In the genomic region with DNA sequence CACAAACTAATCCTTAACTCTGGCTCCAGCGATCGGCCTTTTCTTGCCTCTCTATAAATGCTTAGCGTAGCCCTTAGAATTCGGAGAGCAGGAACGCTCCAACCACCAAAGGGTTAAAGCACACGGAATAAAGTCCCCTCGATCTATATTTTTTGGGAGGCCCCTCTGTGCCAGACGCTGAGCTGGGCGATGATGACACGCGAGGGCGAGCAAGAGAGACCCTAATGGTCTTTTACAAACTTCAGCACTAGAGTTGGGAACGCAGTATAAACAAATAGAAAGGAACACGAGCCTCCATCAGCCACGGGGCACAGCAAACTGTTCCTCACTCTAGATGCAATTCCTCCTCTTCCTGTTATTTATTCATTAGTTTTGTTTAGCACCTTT, we compare ENCODE assay signal across 12 cellular contexts. TPM values are rescaled to one million over a fixed set of nuclear protein-coding genes. Genes with fewer than 3 reads are reported as not detected.
DNase-seq lines count a peak whose midpoint lies in the region; ATAC-seq and TF ChIP-seq lines count a peak whose summit lies in the region.
"Had no signal": no experiment of that assay in that cellular context is flagged by ENCODE, and none has a peak within 500 bp of the region (broad histone marks: within the 10 kb centered on the region; RNA-seq: fewer than 3 reads in every experiment).

No MANE protein-coding gene starts in this region.

- H3K27ac Mint-ChIP-seq in glutamatergic neuron (ENCODE audit: unreplicated experiment) (peak overlapping the region; percentile 83), T-helper 17 cell (no peak overlapping the region)
- no peak overlapping the region for H3K27ac Mint-ChIP-seq in activated CD8-positive, alpha-beta T cell treated with anti-CD3 and anti-CD28 coated beads, Interleukin-2, amount 10 ng/mL, durations not matched to agents 7 days and 5 days

- DNase-seq in glutamatergic neuron (no peak), GM03348 (ENCODE audit: low spot score) (no peak), T-helper 17 cell (no peak)
- no peak for DNase-seq in effector CD8-positive, alpha-beta T cell (lab: John Stamatoyannopoulos, UW)
- DNase-seq in activated CD8-positive, alpha-beta T cell treated with anti-CD3 and anti-CD28 coated beads, Interleukin-2, amount 10 ng/mL, durations not matched to agents 7 days and 5 days, result no peak
- DNase-seq: activated CD4-positive, alpha-beta T cell treated with anti-CD3 and anti-CD28 coated beads, Interleukin-2, amount 50 U/mL, for 48 hours; Karpas-422 had no signal

- H3K27me3 Mint-ChIP-seq in glutamatergic neuron (ENCODE audit: unreplicated experiment), result peaks cover 6% of the 10 kb centered on the region
- peaks cover 46% of the 10 kb centered on the region for H3K27me3 Mint-ChIP-seq in T-helper 17 cell
- H3K27me3 Mint-ChIP-seq in activated CD8-positive, alpha-beta T cell treated with anti-CD3 and anti-CD28 coated beads, Interleukin-2, amount 10 ng/mL, durations not matched to agents 7 days and 5 days (ENCODE audit: low read depth), result peaks cover 43% of the 10 kb centered on the region

- POLR2A ChIA-PET in activated CD8-positive, alpha-beta T cell treated with anti-CD3 and anti-CD28 coated beads, Interleukin-2, amount 10 ng/mL, durations not matched to agents 7 days and 5 days (lab: Charles Lee), result no interaction called here

- H3K4me3 Mint-ChIP-seq in glutamatergic neuron (ENCODE audit: unreplicated experiment) (peak overlapping the region; percentile 99), T-helper 17 cell (no peak overlapping the region)
- H3K4me3 Mint-ChIP-seq in activated CD8-positive, alpha-beta T cell treated with anti-CD3 and anti-CD28 coated beads, Interleukin-2, amount 10 ng/mL, durations not matched to agents 7 days and 5 days, result no peak overlapping the region

- peaks cover 16% of the 10 kb centered on the region for H3K4me1 Mint-ChIP-seq in glutamatergic neuron (ENCODE audit: low read depth, unreplicated experiment)
- no peaks in the 10 kb centered on the region for H3K4me1 Mint-ChIP-seq in T-helper 17 cell
- peaks cover 3% of the 10 kb centered on the region for H3K4me1 Mint-ChIP-seq in activated CD8-positive, alpha-beta T cell treated with anti-CD3 and anti-CD28 coated beads, Interleukin-2, amount 10 ng/mL, durations not matched to agents 7 days and 5 days (ENCODE audit: low read depth)

- no peaks in the 10 kb centered on the region for H3K9me3 ChIP-seq in HUES6 (ENCODE audit: control insufficient read depth, insufficient read depth, low read depth, low read length)
- no peaks in the 10 kb centered on the region for H3K9me3 ChIP-seq in neuron (ENCODE audit: low read length)
- H3K9me3 ChIP-seq in T-helper 17 cell (ENCODE audit: control insufficient read depth, low read length, poor library complexity, severe bottlenecking), result no peaks in the 10 kb centered on the region

- peaks cover 13% of the 10 kb centered on the region for H3K9me3 Mint-ChIP-seq in glutamatergic neuron (ENCODE audit: unreplicated experiment)
- H3K9me3 Mint-ChIP-seq in activated CD8-positive, alpha-beta T cell treated with anti-CD3 and anti-CD28 coated beads, Interleukin-2, amount 10 ng/mL, durations not matched to agents 7 days and 5 days (ENCODE audit: insufficient read depth), result no peaks in the 10 kb centered on the region

- H3K4me1 ChIP-seq in ACC112 (ENCODE audit: control insufficient read depth, insufficient read depth, low read length, unreplicated experiment) (no peaks in the 10 kb centered on the region), HUES6 (ENCODE audit: control insufficient read depth, insufficient read depth, low read length) (peaks cover 29% of the 10 kb centered on the region), neuron (ENCODE audit: insufficient read depth, low read length) (peaks cover 34% of the 10 kb centered on the region)

- H3K27me3 ChIP-seq in ACC112 (ENCODE audit: insufficient read depth, low read length) (peaks cover 46% of the 10 kb centered on the region), HUES6 (ENCODE audit: control insufficient read depth, insufficient read depth, low read length) (peaks cover 55% of the 10 kb centered on the region), neuron (ENCODE audit: insufficient read depth, low read length) (no peaks in the 10 kb centered on the region)

- H3K4me3 ChIP-seq in ACC112 (ENCODE audit: low read depth, low read length) (peak overlapping the region; percentile 33; the same call in 1 of the 2 replicates), HUES6 (ENCODE audit: low read depth, low read length) (peak overlapping the region; percentile 75), neuron (ENCODE audit: low read length) (peak overlapping the region; percentile 88)

- no peaks in the 10 kb centered on the region for H3K36me3 Mint-ChIP-seq in glutamatergic neuron (ENCODE audit: unreplicated experiment)
- H3K36me3 Mint-ChIP-seq in T-helper 17 cell (ENCODE audit: low read depth), result no peaks in the 10 kb centered on the region
- peaks cover 4% of the 10 kb centered on the region for H3K36me3 Mint-ChIP-seq in activated CD8-positive, alpha-beta T cell treated with anti-CD3 and anti-CD28 coated beads, Interleukin-2, amount 10 ng/mL, durations not matched to agents 7 days and 5 days (ENCODE audit: low read depth)

- no peak for ATAC-seq in T-helper 17 cell
- no peak for ATAC-seq in activated CD8-positive, alpha-beta T cell treated with anti-CD3 and anti-CD28 coated beads, Interleukin-2, amount 10 ng/mL, durations not matched to agents 7 days and 5 days

- CTCF ChIA-PET in activated CD8-positive, alpha-beta T cell treated with anti-CD3 and anti-CD28 coated beads, Interleukin-2, amount 10 ng/mL, durations not matched to agents 7 days and 5 days (lab: Charles Lee), result no interaction called here

- peak overlapping the region; percentile 55 for H3K9ac ChIP-seq in HUES6 (ENCODE audit: low read length)

- H2AFZ ChIP-seq in ACC112 (ENCODE audit: low read length, unreplicated experiment), result no peak overlapping the region
- no peak overlapping the region for H2AFZ ChIP-seq in neuron (ENCODE audit: low read depth, low read length)

- H3K36me3 ChIP-seq in ACC112 (ENCODE audit: insufficient read depth, low read length) (no peaks in the 10 kb centered on the region), HUES6 (ENCODE audit: control insufficient read depth, insufficient read depth, low read length) (no peaks in the 10 kb centered on the region), neuron (ENCODE audit: insufficient read depth, low read length) (peaks cover 20% of the 10 kb centered on the region)

- H3K79me2 ChIP-seq in ACC112 (ENCODE audit: control insufficient read depth, insufficient read depth, low read length, unreplicated experiment), result no peaks in the 10 kb centered on the region

- no peak overlapping the region for H3K27ac ChIP-seq in ACC112 (ENCODE audit: low read depth, low read length)
- no peak overlapping the region for H3K27ac ChIP-seq in HUES6 (ENCODE audit: low read depth, low read length)

- no peak for TF ChIP-seq CTCF in glutamatergic neuron (IDR thresholded peaks at IDR 0.05; ENCODE audit: partially characterized antibody, unreplicated experiment)

RNA-seq across cellular contexts. Expression of gene TOX3, which starts 1.8 kb away (rescaled TPM):
- total RNA-seq in glutamatergic neuron (ENCODE audit: unreplicated experiment), result 54.8 TPM
- not detected for total RNA-seq in T-helper 17 cell
- not detected for total RNA-seq in activated CD8-positive, alpha-beta T cell treated with anti-CD3 and anti-CD28 coated beads, Interleukin-2, amount 10 ng/mL, durations not matched to agents 7 days and 5 days
- total RNA-seq: Daoy, RPMI7951 had no signal

Comparison
In these comparisons a context has a peak if more than half of its experiments do, and no peak if none do; other contexts are left out.
1. H3K4me3 ChIP-seq: peak in every context shown above with its lines; median percentile 88 in neuron; 75 in HUES6; 33 in ACC112.
2. RNA of gene TOX3, which starts 1.8 kb away (total RNA-seq): 54.8 TPM in glutamatergic neuron (single experiment); not detected in T-helper 17 cell and not detected in activated CD8-positive, alpha-beta T cell treated with anti-CD3 and anti-CD28 coated beads, Interleukin-2, amount 10 ng/mL, durations not matched to agents 7 days and 5 days; every median in the first group is over 10 times any median in the second.